Comparison of ENCODE assay signal across 8 cellular contexts in the genomic region with DNA sequence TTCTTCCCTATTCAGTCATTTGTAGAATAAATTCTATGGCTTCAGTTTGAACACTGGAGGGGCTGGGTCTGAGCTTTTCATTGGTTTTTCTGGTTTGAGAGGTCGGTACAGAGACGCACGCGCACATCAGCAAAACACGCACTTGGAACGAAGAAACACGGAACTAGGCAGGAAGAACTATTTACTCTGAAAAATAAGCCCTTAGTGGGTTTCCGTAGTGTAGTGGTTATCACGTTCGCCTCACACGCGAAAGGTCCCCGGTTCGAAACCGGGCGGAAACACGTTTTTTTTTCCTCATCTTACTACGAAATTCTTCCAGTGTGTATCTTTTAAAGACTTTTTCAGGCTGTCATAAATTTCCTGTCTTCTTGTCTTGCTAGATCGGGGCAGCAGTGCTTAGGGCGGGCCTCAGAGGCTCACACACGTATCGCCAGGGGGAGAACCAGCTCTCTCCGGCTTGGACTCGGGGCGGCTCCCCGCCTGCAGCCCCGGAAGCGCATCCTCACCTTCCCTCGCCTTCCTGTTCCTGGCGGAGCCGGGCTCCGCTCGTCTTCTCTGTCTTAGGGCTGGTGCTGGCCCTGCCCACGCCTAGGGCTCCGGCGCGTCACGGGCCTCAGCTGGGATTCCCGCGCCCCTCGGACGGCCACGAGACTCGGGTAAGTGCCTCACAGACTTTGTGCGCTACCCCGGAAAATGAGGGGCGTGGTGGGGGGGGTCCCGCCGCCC. TPM values are rescaled to one million over a fixed set of nuclear protein-coding genes. Genes with fewer than 3 reads are reported as not detected.
DNase-seq lines count a peak whose midpoint lies in the region; ATAC-seq lines count a peak whose summit lies in the region.

A gene (plus strand): TSS at position 521 of the 726 bp plus-strand sequence. CDS start 6,841 bp downstream, outside the sequence.

- peaks cover 0 to 8% (median 0%) of the 10 kb centered on the region in 9 donors for H3K9me3 Mint-ChIP-seq in naive thymus-derived CD8-positive, alpha-beta T cell

- 1% methylated on average over 43 to 49 of the region's 49 CpGs for WGBS in GM23248 (ENCODE audit: low coverage in 1 of 2, low lambda C conversion rate in 2 of 2, missing lambda C conversion rate in 2 of 2), 2 experiments

- POLR2A ChIA-PET in naive thymus-derived CD8-positive, alpha-beta T cell (lab: Charles Lee) = interaction anchor here (0.6 to 4.4 kb wide), 51 partner anchors 10 to 1355 kb away, joined by 3 to 82 read pairs (median 4); a partner anchor contains a TSS

- peak; percentile 70 to 74 for ATAC-seq in naive thymus-derived CD8-positive, alpha-beta T cell
- peak; percentile 75 for ATAC-seq in stimulated activated naive CD8-positive, alpha-beta T cell treated with anti-CD3 and anti-CD28 coated beads, Interleukin-15, Interleukin-2, amounts not matched to agents 100 U/mL and 50 U/mL, for 24 hours

- DNase-seq in DMS79 treated with DMSO at 0.1 percent for 48 hours (lab: John Stamatoyannopoulos, UW) (peak; percentile 58), GM23248 (peak; percentile 95), LHCN-M2 (ENCODE audit: low read depth) (peak; percentile 89), RPMI7951 (ENCODE audit: low read depth) (peak; percentile 92), activated T-helper 1 cell treated with Interleukin-2 at 50 U/mL for 16 hours (ENCODE audit: low read depth) (peak; percentile 66), fibroblast of gingiva (ENCODE audit: low read depth) (peak; percentile 88)
- peak; percentile 62 to 98 (median 90) for DNase-seq in naive thymus-derived CD8-positive, alpha-beta T cell
- DNase-seq in stimulated activated naive CD8-positive, alpha-beta T cell treated with anti-CD3 and anti-CD28 coated beads, Interleukin-15, Interleukin-2, amounts not matched to agents 100 U/mL and 50 U/mL, for 24 hours = peak; percentile 83

- no peaks in the 10 kb centered on the region for H4K20me1 ChIP-seq in GM23248 (ENCODE audit: insufficient read depth)

- H3K9me3 ChIP-seq in GM23248 (ENCODE audit: low read depth) = no peaks in the 10 kb centered on the region

- H3K4me1 ChIP-seq in GM23248 (ENCODE audit: insufficient read depth) = peaks cover 26% of the 10 kb centered on the region

- peaks cover 0 to 10% (median 0%) of the 10 kb centered on the region in 5 donors for H3K27me3 Mint-ChIP-seq in naive thymus-derived CD8-positive, alpha-beta T cell

- peak within 1 kb of the TSS; percentile 98 for H3K9ac ChIP-seq in GM23248

- H3K4me1 Mint-ChIP-seq in naive thymus-derived CD8-positive, alpha-beta T cell = peaks cover 32 to 72% (median 65%) of the 10 kb centered on the region in 4 donors

- H3K27me3 ChIP-seq in GM23248 (replicated peaks; ENCODE audit: insufficient read depth) = no peaks in the 10 kb centered on the region

- peak within 1 kb of the TSS; percentile 97 for H3K27ac ChIP-seq in GM23248

- H2AFZ ChIP-seq in GM23248 = peak within 1 kb of the TSS; percentile 94

- peaks cover 0 to 31% (median 2%) of the 10 kb centered on the region in 3 donors for H3K36me3 Mint-ChIP-seq in naive thymus-derived CD8-positive, alpha-beta T cell

- H3K9me2 ChIP-seq in GM23248 (ENCODE audit: insufficient read depth) = no peaks in the 10 kb centered on the region

- peak within 1 kb of the TSS; percentile 89 to 99 (median 97) for H3K4me3 Mint-ChIP-seq in naive thymus-derived CD8-positive, alpha-beta T cell

- H3F3A ChIP-seq in GM23248 (ENCODE audit: insufficient read depth) = peaks cover 37% of the 10 kb centered on the region

- in situ Hi-C loops in GM23248 (cut with MboI) = loop anchor here (25.0 kb wide), 1 partner anchor 201 kb away; no protein-coding TSS in a partner anchor

- H3K4me3 ChIP-seq in GM23248 = peak within 1 kb of the TSS; percentile 89

- peaks cover 8% of the 10 kb centered on the region; the same call in 1 of the 2 replicates for H3K36me3 ChIP-seq in GM23248 (ENCODE audit: low read depth)

- H3K4me2 ChIP-seq in GM23248 (ENCODE audit: unreplicated experiment) = peak within 1 kb of the TSS; percentile 93

- peak within 1 kb of the TSS; percentile 91 to 100 (median 98) for H3K27ac Mint-ChIP-seq in naive thymus-derived CD8-positive, alpha-beta T cell

- H3K79me2 ChIP-seq in GM23248 (ENCODE audit: insufficient read depth) = peaks cover 47% of the 10 kb centered on the region

RNA-seq across cellular contexts. Expression of the gene that starts here (rescaled TPM):
- 81.6 and 87.2 TPM in 2 replicates for total RNA-seq in GM23248 (2014; rRNA removed; shearing (Covaris generic))
- polyA plus RNA-seq in GM23248 (2016; fragmentation: Nextera tagmentation; extraction: Ambion mirVana) = 67.1 and 70.8 TPM in 2 replicates
- total RNA-seq in LHCN-M2 (2014; rRNA removed) = 72.8 and 96.6 TPM in 2 replicates
- 31.7 TPM for polyA plus RNA-seq in LHCN-M2 (2012)
- 130 and 164 TPM in 2 replicates for total RNA-seq in RPMI7951 (2014; rRNA removed; shearing (Covaris generic))
- total RNA-seq in naive thymus-derived CD8-positive, alpha-beta T cell = 10 to 100 TPM; 73.3 to 77.5 TPM
- polyA plus RNA-seq in naive thymus-derived CD8-positive, alpha-beta T cell = 100 to 1,000 TPM; 110 to 183 (median 151) TPM

Comparison
In these comparisons a context has a peak if more than half of its experiments do, and no peak if none do; other contexts are left out.
1. Peak in every context shown above with its lines: DNase-seq, ATAC-seq, H3K4me3 ChIP-seq and H3K27ac ChIP-seq.